ENCODE assay signal across 1 cellular context in the genomic region with DNA sequence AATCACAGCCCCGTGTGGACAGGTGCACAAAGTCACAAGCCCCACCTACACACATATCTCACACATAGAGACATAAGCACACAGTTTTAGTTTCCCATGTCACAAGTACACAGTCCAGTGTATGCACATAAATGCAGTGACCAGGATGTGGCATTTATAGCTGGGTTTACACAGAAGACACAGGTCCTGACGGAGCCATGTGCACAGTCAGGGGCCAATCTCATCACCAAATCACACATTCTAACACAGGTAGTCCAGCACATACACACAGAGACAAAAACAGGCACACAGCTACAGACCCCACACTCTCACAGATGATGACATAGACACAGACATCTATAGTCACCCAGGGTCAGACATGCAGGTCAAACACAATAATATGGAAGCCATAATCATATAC.
TF ChIP-seq lines count a peak whose summit lies in the region.

No MANE protein-coding gene starts in this region.

TF ChIP-seq in K562, 482 proteins besides CTCF, POLR2A, EP300 and RAD21:
- no peak for TF ChIP-seq ZNF212 (CRISPR knock-in tag; IDR thresholded peaks at IDR 0.05)
